1 cellular context compared by ENCODE assay signal in the genomic region with DNA sequence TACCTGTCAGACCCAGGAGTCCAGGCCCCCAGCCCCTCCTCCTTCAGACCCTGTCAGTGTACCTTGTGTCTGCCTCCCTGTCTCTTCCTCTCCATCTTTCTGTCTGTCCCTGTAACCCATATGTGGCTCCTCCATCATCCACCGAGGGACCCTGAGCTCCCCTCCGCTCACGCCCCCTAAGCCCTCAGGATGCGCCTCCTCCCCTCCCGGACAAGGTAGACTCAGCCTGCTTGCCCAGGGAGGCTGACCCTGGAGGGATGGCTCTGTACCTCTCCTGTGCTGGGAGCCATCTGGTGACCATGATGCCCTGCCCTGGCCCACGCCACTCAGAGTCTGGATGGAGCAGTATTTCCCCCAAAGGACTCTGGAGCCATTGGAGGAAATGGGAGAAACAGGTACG.
TF ChIP-seq lines count a peak whose summit lies in the region.

No MANE protein-coding gene starts in this region.

TF ChIP-seq in WTC11, 78 proteins besides CTCF, POLR2A, EP300 and RAD21:
- TF ChIP-seq, protein P1, sequence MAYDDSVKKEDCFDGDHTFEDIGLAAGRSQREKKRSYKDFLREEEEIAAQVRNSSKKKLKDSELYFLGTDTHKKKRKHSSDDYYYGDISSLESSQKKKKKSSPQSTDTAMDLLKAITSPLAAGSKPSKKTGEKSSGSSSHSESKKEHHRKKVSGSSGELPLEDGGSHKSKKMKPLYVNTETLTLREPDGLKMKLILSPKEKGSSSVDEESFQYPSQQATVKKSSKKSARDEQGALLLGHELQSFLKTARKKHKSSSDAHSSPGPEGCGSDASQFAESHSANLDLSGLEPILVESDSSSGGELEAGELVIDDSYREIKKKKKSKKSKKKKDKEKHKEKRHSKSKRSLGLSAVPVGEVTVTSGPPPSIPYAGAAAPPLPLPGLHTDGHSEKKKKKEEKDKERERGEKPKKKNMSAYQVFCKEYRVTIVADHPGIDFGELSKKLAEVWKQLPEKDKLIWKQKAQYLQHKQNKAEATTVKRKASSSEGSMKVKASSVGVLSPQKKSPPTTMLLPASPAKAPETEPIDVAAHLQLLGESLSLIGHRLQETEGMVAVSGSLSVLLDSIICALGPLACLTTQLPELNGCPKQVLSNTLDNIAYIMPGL (CRISPR knock-in tag; IDR thresholded peaks at IDR 0.05): no peak
- TF ChIP-seq SP1 (CRISPR knock-in tag; conservative IDR thresholded peaks at IDR 0.05) (no peak), MYBL2 (CRISPR knock-in tag; IDR thresholded peaks at IDR 0.05) (no peak), TP53 (CRISPR knock-in tag; IDR thresholded peaks at IDR 0.05) (no peak)
- TF ChIP-seq, protein P2, sequence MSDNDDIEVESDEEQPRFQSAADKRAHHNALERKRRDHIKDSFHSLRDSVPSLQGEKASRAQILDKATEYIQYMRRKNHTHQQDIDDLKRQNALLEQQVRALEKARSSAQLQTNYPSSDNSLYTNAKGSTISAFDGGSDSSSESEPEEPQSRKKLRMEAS (CRISPR knock-in tag; IDR thresholded peaks at IDR 0.05): no peak
TF ChIP-seq in WTC11: peak in this region for 0.
